8 cellular contexts compared by ENCODE assay signal in the genomic region with DNA sequence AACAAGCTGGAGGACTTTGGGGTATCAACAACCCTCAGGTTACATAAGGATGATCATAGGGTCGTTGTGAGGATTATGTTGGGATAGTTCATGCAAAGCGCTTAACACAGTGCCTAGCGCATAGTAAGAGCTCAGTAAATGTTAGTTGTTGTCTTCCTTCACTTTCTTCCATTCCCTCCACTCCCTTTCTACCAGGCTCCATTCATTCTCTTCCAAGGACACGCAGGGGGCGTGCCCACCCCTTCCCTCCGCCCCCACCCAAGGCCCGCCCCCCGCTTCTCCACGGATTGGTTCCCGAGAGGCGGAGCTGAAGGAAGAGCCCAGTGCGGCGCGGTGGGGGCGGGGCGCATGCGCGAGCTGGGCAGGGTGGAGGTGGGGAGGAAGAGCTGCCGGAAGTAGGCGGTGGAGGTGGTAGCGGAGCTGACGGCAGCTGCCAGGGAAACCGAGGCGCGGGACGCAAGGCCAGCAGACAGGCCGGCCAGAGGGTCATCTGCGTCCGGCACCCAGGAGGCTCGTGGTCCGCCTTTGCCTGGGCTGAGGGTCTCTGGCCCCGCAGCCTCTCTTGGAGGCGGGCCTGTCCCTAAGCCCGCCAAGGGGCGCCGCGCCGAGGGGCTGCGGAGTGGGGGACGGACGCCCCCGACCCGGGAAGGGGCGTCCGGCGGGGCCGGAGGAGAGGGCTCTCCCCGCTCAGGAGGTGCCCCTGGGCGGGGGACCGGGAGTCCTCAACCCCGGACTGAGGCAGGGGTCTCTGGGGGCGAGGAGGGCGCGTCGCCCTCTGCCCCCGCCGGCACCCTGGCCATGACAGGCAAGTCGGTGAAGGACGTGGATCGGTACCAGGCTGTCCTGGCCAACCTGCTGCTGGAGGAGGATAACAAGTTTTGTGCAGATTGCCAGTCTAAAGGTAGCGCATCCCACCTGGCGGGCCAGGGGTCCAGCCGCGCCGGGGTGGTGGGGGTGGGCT. TPM values are rescaled to one million over a fixed set of nuclear protein-coding genes. Genes with fewer than 3 reads are reported as not detected.
DNase-seq lines count a peak whose midpoint lies in the region; ATAC-seq and TF ChIP-seq lines count a peak whose summit lies in the region.

A gene (plus strand): TSS at position 405 of the 961 bp plus-strand sequence. CDS start 394 bp downstream, at position 799.

- no peaks in the 10 kb centered on the region for H3K27me3 Mint-ChIP-seq in dendritic cell treated with granulocyte-macrophage colony-stimulating factor and Interleukin-4, amounts not matched to agents 40 ng/mL and 50 ng/mL, for 4 days

- intact Hi-C loops in dendritic cell treated with granulocyte-macrophage colony-stimulating factor and Interleukin-4, amounts not matched to agents 40 ng/mL and 50 ng/mL, for 4 days (cut with micrococcal nuclease) = no loop called here
- intact Hi-C loops in left lung (cut with DNase I) = no loop called here

- no peaks in the 10 kb centered on the region for H3K27me3 ChIP-seq in left lung

- no peaks in the 10 kb centered on the region for H3K9me3 ChIP-seq in left lung

- H3K4me1 Mint-ChIP-seq in dendritic cell treated with granulocyte-macrophage colony-stimulating factor and Interleukin-4, amounts not matched to agents 40 ng/mL and 50 ng/mL, for 4 days (ENCODE audit: low read depth) = peaks cover 45% of the 10 kb centered on the region

- peaks cover 13 to 46% of the 10 kb centered on the region in 2 donors for H3K4me1 ChIP-seq in left lung

- TF ChIP-seq CTCF in left lung (IDR thresholded peaks at IDR 0.05) = no peak

- peaks cover 0 to 17% of the 10 kb centered on the region in 2 donors for H3K36me3 ChIP-seq in left lung

- peaks cover 60% of the 10 kb centered on the region for H3K36me3 Mint-ChIP-seq in dendritic cell treated with granulocyte-macrophage colony-stimulating factor and Interleukin-4, amounts not matched to agents 40 ng/mL and 50 ng/mL, for 4 days (ENCODE audit: low read depth)

- peak; percentile 83 for ATAC-seq in GM19395 (IDR thresholded peaks at IDR 0.05; ENCODE audit: unreplicated experiment)
- ATAC-seq in HG03565 (IDR thresholded peaks at IDR 0.05; ENCODE audit: unreplicated experiment) = peak; percentile 76
- ATAC-seq in left lung = peak; percentile 98

- H3K27ac Mint-ChIP-seq in dendritic cell treated with granulocyte-macrophage colony-stimulating factor and Interleukin-4, amounts not matched to agents 40 ng/mL and 50 ng/mL, for 4 days = peak within 1 kb of the TSS; percentile 92

- peak within 1 kb of the TSS; percentile 93 to 100 for H3K4me3 ChIP-seq in left lung

- peak within 1 kb of the TSS; percentile 89 to 95 for H3K27ac ChIP-seq in left lung

- H3K9me3 Mint-ChIP-seq in dendritic cell treated with granulocyte-macrophage colony-stimulating factor and Interleukin-4, amounts not matched to agents 40 ng/mL and 50 ng/mL, for 4 days = no peaks in the 10 kb centered on the region

- H3K4me3 Mint-ChIP-seq in dendritic cell treated with granulocyte-macrophage colony-stimulating factor and Interleukin-4, amounts not matched to agents 40 ng/mL and 50 ng/mL, for 4 days = peak within 1 kb of the TSS; percentile 96

- DNase-seq in C1 segment of cervical spinal cord (lab: John Stamatoyannopoulos, UW) = peak; percentile 42 to 97 (median 94)
- peak; percentile 99 for DNase-seq in NCI-H774 (lab: John Stamatoyannopoulos, UW)
- DNase-seq in activated CD4-positive, alpha-beta T cell treated with anti-CD3 and anti-CD28 coated beads, Interleukin-2, amount 50 U/mL, for 4 hours = peak; percentile 92 to 94
- DNase-seq in left lung = peak; percentile 98 to 99
- DNase-seq in stimulated activated CD4-positive, alpha-beta T cell treated with anti-CD3 and anti-CD28 coated beads, Interleukin-2, amount 100 ng/mL, for 48 hours = peak; percentile 94

RNA-seq across cellular contexts. Expression of the gene that starts here (rescaled TPM):
- 10 to 100 TPM; 39.8 to 77.3 TPM for total RNA-seq in left lung

Comparison
In these comparisons a context has a peak if more than half of its experiments do, and no peak if none do; other contexts are left out.
1. Peak in every context shown above with its lines: DNase-seq, ATAC-seq, H3K4me3 ChIP-seq and H3K27ac ChIP-seq.